1 cellular context compared by ENCODE assay signal in genomic region chr7:47573758-47574472, GRCh38.
TF ChIP-seq lines count a peak whose summit lies in the region.

No MANE protein-coding gene starts in this region.

TF ChIP-seq in HepG2, 621 proteins besides CTCF, POLR2A, EP300 and RAD21 (continued from another document and continues in another):
- TF ChIP-seq SRF (IDR thresholded peaks at IDR 0.05; ENCODE audit: low read depth, low read length): peak; percentile 73
- TF ChIP-seq YY1 (IDR thresholded peaks at IDR 0.05; ENCODE audit: insufficient read depth, insufficient replicate concordance, low read depth, low read length): peak; percentile 64
- TF ChIP-seq KDM6A (CRISPR knock-in tag; IDR thresholded peaks at IDR 0.05; ENCODE audit: low read depth): peak; percentile 29; the same call in 1 of the 2 replicates
- no peak for TF ChIP-seq DDIT3 (CRISPR knock-in tag; IDR thresholded peaks at IDR 0.05)
- no peak for TF ChIP-seq DR1 (CRISPR knock-in tag; IDR thresholded peaks at IDR 0.05)
- peak; percentile 44; the same call in 1 of the 2 replicates for TF ChIP-seq ZNF503 (CRISPR knock-in tag; IDR thresholded peaks at IDR 0.05)
- TF ChIP-seq TCF7 (IDR thresholded peaks at IDR 0.05; ENCODE audit: low read depth): peak; percentile 73
- TF ChIP-seq ETV6 (CRISPR knock-in tag; conservative IDR thresholded peaks at IDR 0.05): no peak; the same call in 1 of the 2 replicates
- TF ChIP-seq ZNF710 (CRISPR knock-in tag; IDR thresholded peaks at IDR 0.05; ENCODE audit: borderline replicate concordance): peak; percentile 53; the same call in 1 of the 2 replicates
- no peak for TF ChIP-seq ZNF296 (CRISPR knock-in tag; conservative IDR thresholded peaks at IDR 0.05)
- TF ChIP-seq ELF3 (CRISPR knock-in tag; IDR thresholded peaks at IDR 0.05): peak; percentile 46; the same call in 1 of the 2 replicates
- peak; percentile 56; the same call in 1 of the 2 replicates for TF ChIP-seq TBX2 (CRISPR knock-in tag; IDR thresholded peaks at IDR 0.05; ENCODE audit: borderline replicate concordance)
- TF ChIP-seq MIER2 (CRISPR knock-in tag; IDR thresholded peaks at IDR 0.05): peak; percentile 70; the same call in 1 of the 2 replicates
- peak; percentile 36; the same call in 1 of the 2 replicates for TF ChIP-seq TFAP4 (IDR thresholded peaks at IDR 0.05; ENCODE audit: borderline replicate concordance, low read depth)
- no peak for TF ChIP-seq DNMT1 (CRISPR knock-in tag; IDR thresholded peaks at IDR 0.05)
- no peak for TF ChIP-seq ZFP41 (CRISPR knock-in tag; IDR thresholded peaks at IDR 0.05; ENCODE audit: borderline replicate concordance)
- no peak for TF ChIP-seq ZNF576 (CRISPR knock-in tag; IDR thresholded peaks at IDR 0.05)
- TF ChIP-seq MXD4 (CRISPR knock-in tag; IDR thresholded peaks at IDR 0.05): peak; percentile 57; the same call in 1 of the 2 replicates
- peak; percentile 54 for TF ChIP-seq RARA (CRISPR knock-in tag; IDR thresholded peaks at IDR 0.05)
- TF ChIP-seq ZNF644 (CRISPR knock-in tag; IDR thresholded peaks at IDR 0.05; ENCODE audit: low read depth): 0 out of 2 replicates have a peak, but pooled peaks have one; percentile 41
- TF ChIP-seq ZNF629 (CRISPR knock-in tag; conservative IDR thresholded peaks at IDR 0.05): peak; percentile 5; the same call in 1 of the 2 replicates
- peak; percentile 86 for TF ChIP-seq PATZ1 (CRISPR knock-in tag; IDR thresholded peaks at IDR 0.05)
- TF ChIP-seq ZNF687 (CRISPR knock-in tag; IDR thresholded peaks at IDR 0.05): peak; percentile 3
- no peak for TF ChIP-seq SOX6 (IDR thresholded peaks at IDR 0.05)
- peak; percentile 83 for TF ChIP-seq SOX6 (CRISPR knock-in tag; IDR thresholded peaks at IDR 0.05)
- TF ChIP-seq ZNF609 (CRISPR knock-in tag; IDR thresholded peaks at IDR 0.05; ENCODE audit: borderline replicate concordance): peak; percentile 60; the same call in 1 of the 2 replicates
- no peak for TF ChIP-seq TRAFD1 (CRISPR knock-in tag; IDR thresholded peaks at IDR 0.05; ENCODE audit: borderline replicate concordance)
- peak; percentile 69 for TF ChIP-seq SALL1 (CRISPR knock-in tag; IDR thresholded peaks at IDR 0.05)
- TF ChIP-seq SIN3A (IDR thresholded peaks at IDR 0.05; ENCODE audit: borderline replicate concordance, low read depth, low read length): 0 out of 2 replicates have a peak, but pooled peaks have one; percentile 48
- TF ChIP-seq ESRRA (CRISPR knock-in tag; IDR thresholded peaks at IDR 0.05; ENCODE audit: low read depth): peak; percentile 31; the same call in 1 of the 2 replicates
- 0 out of 2 replicates have a peak, but pooled peaks have one; percentile 60 for TF ChIP-seq ZNF639 (CRISPR knock-in tag; conservative IDR thresholded peaks at IDR 0.05)
- peak; percentile 78 for TF ChIP-seq HDAC2 (CRISPR knock-in tag; IDR thresholded peaks at IDR 0.05)
